Comparison of ENCODE assay signal across 21 cellular contexts in the genomic region with DNA sequence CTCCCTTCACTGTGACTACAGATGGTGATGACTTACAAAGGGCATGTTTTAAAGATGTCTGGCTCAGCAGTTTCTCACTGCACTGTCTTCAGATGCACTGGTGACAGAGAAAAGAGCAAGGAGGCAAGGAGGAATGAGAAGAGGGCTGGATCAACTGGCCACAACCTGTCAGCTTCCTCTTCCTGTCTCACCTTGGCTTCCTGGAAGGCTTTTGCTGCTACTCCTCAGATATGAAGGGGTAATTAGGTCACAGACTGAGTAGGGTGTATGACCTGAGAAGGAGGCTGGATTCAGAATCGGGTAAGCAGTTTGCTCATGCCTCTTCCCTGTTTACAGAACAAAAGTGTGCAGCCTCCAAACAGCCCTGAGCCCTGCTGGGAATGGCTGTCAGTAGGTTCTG.
"Had no signal": no experiment of that assay in that cellular context is flagged by ENCODE, and none has a peak within 500 bp of the region (broad histone marks: within the 10 kb centered on the region; RNA-seq: fewer than 3 reads in every experiment).

No MANE protein-coding gene starts in this region.

- H3K9me3 ChIP-seq: esophagus squamous epithelium, right atrium auricular region, tibial artery had no signal

- ATAC-seq: activated CD4-positive, CD25-positive, alpha-beta regulatory T cell treated with anti-CD3 and anti-CD28 coated beads, Interleukin-2, amount 50 U/mL, for 24 hours; activated naive CD8-positive, alpha-beta T cell treated with anti-CD3 and anti-CD28 coated beads, Interleukin-2, amount 50 U/mL, for 24 hours; left ventricle myocardium superior had no signal

- H3K36me3 ChIP-seq: brain microvascular endothelial cell, esophagus squamous epithelium, right atrium auricular region, tibial artery had no signal

- H3K27ac Mint-ChIP-seq: activated naive CD8-positive, alpha-beta T cell treated with anti-CD3 and anti-CD28 coated beads, Interleukin-2, amount 50 U/mL, for 24 hours; activated T-helper 2 cell treated with anti-CD3 and anti-CD28 coated beads, Interferon-gamma antibody, Interleukin-2, Interleukin-4, amounts not matched to agents 10 μg/mL and 5 μg/mL and 100 μg/mL, durations not matched to agents 14 hours and 24 hours and 36 hours; immature natural killer cell; progenitor cell of endocrine pancreas had no signal

- H3K27me3 ChIP-seq: brain microvascular endothelial cell, right atrium auricular region, tibial artery had no signal

- DNase-seq: activated CD4-positive, alpha-beta T cell treated with anti-CD3 and anti-CD28 coated beads, Interleukin-2, amount 50 U/mL, for 1 hour; activated naive CD4-positive, alpha-beta T cell treated with Interleukin-2 at 50 U/mL for 16 hours; activated naive CD8-positive, alpha-beta T cell treated with anti-CD3 and anti-CD28 coated beads, Interleukin-2, amount 50 U/mL, for 24 hours; activated T-cell treated with anti-CD3 and anti-CD28 coated beads, Interleukin-2, amount 50 U/mL, for 1 hour; aorta; brain microvascular endothelial cell; cortex of kidney; effector CD4-positive, alpha-beta T cell; esophagus squamous epithelium; immature natural killer cell; kidney glomerular epithelial cell; left ventricle myocardium superior; stimulated activated CD4-positive, alpha-beta T cell treated with anti-CD3 and anti-CD28 coated beads, Interleukin-12 subunit alpha, Interleukin-12 subunit beta, amount 100 ng/mL, for 4 hours; stimulated activated CD4-positive, alpha-beta T cell treated with anti-CD3 and anti-CD28 coated beads, Interleukin-1b, Interleukin-23, amount 100 ng/mL, for 48 hours; stimulated activated naive CD4-positive, alpha-beta T cell treated with Interleukin-2 at 50 U/mL for 16 hours; tibial artery had no signal

- H3K27ac ChIP-seq: brain microvascular endothelial cell, esophagus squamous epithelium, right atrium auricular region, tibial artery had no signal

- H3K4me3 ChIP-seq: esophagus squamous epithelium, right atrium auricular region, tibial artery had no signal

- H3K36me3 Mint-ChIP-seq: immature natural killer cell had no signal

- H3K27me3 Mint-ChIP-seq: activated naive CD8-positive, alpha-beta T cell treated with anti-CD3 and anti-CD28 coated beads, Interleukin-2, amount 50 U/mL, for 24 hours had no signal

- H3K4me1 Mint-ChIP-seq: activated naive CD8-positive, alpha-beta T cell treated with anti-CD3 and anti-CD28 coated beads, Interleukin-2, amount 50 U/mL, for 24 hours; neural crest cell had no signal

- H3K4me3 Mint-ChIP-seq: activated naive CD8-positive, alpha-beta T cell treated with anti-CD3 and anti-CD28 coated beads, Interleukin-2, amount 50 U/mL, for 24 hours; immature natural killer cell; neural crest cell had no signal

- H3K9me3 Mint-ChIP-seq: activated naive CD8-positive, alpha-beta T cell treated with anti-CD3 and anti-CD28 coated beads, Interleukin-2, amount 50 U/mL, for 24 hours; activated T-helper 2 cell treated with anti-CD3 and anti-CD28 coated beads, Interferon-gamma antibody, Interleukin-2, Interleukin-4, amounts not matched to agents 10 μg/mL and 5 μg/mL and 100 μg/mL, durations not matched to agents 14 hours and 24 hours and 36 hours; neural crest cell had no signal

- H3K4me1 ChIP-seq: esophagus squamous epithelium, right atrium auricular region, tibial artery had no signal
